ENCODE assay signal across 8 cellular contexts in genomic region chr7:150220673-150221181, GRCh38.
A peak's percentile ranks its signal among the peaks of the same experiment; 100 is the strongest.
DNase-seq lines count a peak whose midpoint lies in the region; ATAC-seq, FAIRE-seq and TF ChIP-seq lines count a peak whose summit lies in the region.
"Not testable (repeated sequence)": the region's sequence is repeated elsewhere in the genome, so short reads cannot be mapped to it uniquely, and the experiment has no call there.

No MANE protein-coding gene starts in this region.

- H3K4me1 Mint-ChIP-seq in astrocyte (ENCODE audit: low read depth, unreplicated experiment); nephron progenitor cell: not testable (repeated sequence)

- not testable (repeated sequence) for H3K79me2 ChIP-seq in astrocyte (ENCODE audit: insufficient read depth, low read length)

- H3K4me2 ChIP-seq in astrocyte (ENCODE audit: low read length) = not testable (repeated sequence)

- not testable (repeated sequence) for H3K27ac ChIP-seq in astrocyte (ENCODE audit: low read depth, low read length); foreskin keratinocyte; iPS-20b (ENCODE audit: low read length)

- not testable (repeated sequence) for H3K9me3 ChIP-seq in astrocyte (ENCODE audit: insufficient read depth, low read depth, low read length); iPS-20b (ENCODE audit: insufficient read depth, low read depth, low read length)

- not testable (repeated sequence) for H3K4me3 ChIP-seq in astrocyte (ENCODE audit: insufficient read depth, low read depth, low read length)
- H3K4me3 ChIP-seq in iPS-20b (ENCODE audit: low read length) = peak overlapping the region; percentile 62; the same call in 1 of the 2 replicates

- H3K4me3 Mint-ChIP-seq in astrocyte (ENCODE audit: unreplicated experiment) (peak overlapping the region; percentile 54), nephron progenitor cell (peak overlapping the region; percentile 69)

- TF ChIP-seq CTCF in astrocyte (IDR thresholded peaks at IDR 0.05; ENCODE audit: insufficient read depth, low read depth, low read length); foreskin keratinocyte (conservative IDR thresholded peaks at IDR 0.05); nephron progenitor cell (IDR thresholded peaks at IDR 0.05): not testable (repeated sequence)

- not testable (repeated sequence) for H3K9me3 Mint-ChIP-seq in astrocyte (ENCODE audit: unreplicated experiment)
- H3K9me3 Mint-ChIP-seq in nephron progenitor cell = peaks cover 22% of the 10 kb centered on the region

- not testable (repeated sequence) for H3K27ac Mint-ChIP-seq in astrocyte (ENCODE audit: unreplicated experiment); nephron progenitor cell

- H3K9ac ChIP-seq in astrocyte (ENCODE audit: low read length); iPS-20b (ENCODE audit: low read depth, low read length): not testable (repeated sequence)

- not testable (repeated sequence) for H4K20me1 ChIP-seq in astrocyte (ENCODE audit: insufficient read depth, low read length)

- not testable (repeated sequence) for H3K36me3 ChIP-seq in astrocyte (ENCODE audit: insufficient read depth, low read length); iPS-20b (ENCODE audit: insufficient read depth, low read depth, low read length)

- H3K4me1 ChIP-seq in astrocyte (ENCODE audit: insufficient read depth, low read length); foreskin keratinocyte; iPS-20b (ENCODE audit: insufficient read depth, low read length): not testable (repeated sequence)

- peak; percentile 25 for ATAC-seq in foreskin keratinocyte

- H2AFZ ChIP-seq in astrocyte (ENCODE audit: low read depth, low read length) = not testable (repeated sequence)

- not testable (repeated sequence) for H3K36me3 Mint-ChIP-seq in astrocyte (ENCODE audit: low read depth, unreplicated experiment); nephron progenitor cell (ENCODE audit: low read depth)

- H3K27me3 Mint-ChIP-seq in astrocyte (ENCODE audit: low read depth, unreplicated experiment) (peaks cover 30% of the 10 kb centered on the region), nephron progenitor cell (ENCODE audit: low read depth, poor library complexity) (peaks cover 72% of the 10 kb centered on the region)

- not testable (repeated sequence) for FAIRE-seq in astrocyte (lab: Jason Lieb, UNC)

- DNase-seq in DMS 273 (lab: John Stamatoyannopoulos, UW; ENCODE audit: unreplicated experiment) (peak; percentile 85), NCI-H1417 (lab: John Stamatoyannopoulos, UW) (peak in 2 of 3 experiments; percentile 48 to 52), NCI-H748 (lab: John Stamatoyannopoulos, UW; ENCODE audit: unreplicated experiment) (peak; percentile 58), nephron progenitor cell (peak; percentile 33)
- DNase-seq in astrocyte (ENCODE audit: low read depth); foreskin keratinocyte: not testable (repeated sequence)
- DNase-seq in stimulated activated CD8-positive, alpha-beta memory T cell treated with anti-CD3 and anti-CD28 coated beads, Interleukin-4, amount 100 ng/mL, for 48 hours = peak; percentile 27

- H3K27me3 ChIP-seq in astrocyte (ENCODE audit: insufficient read depth, low read length) = not testable (repeated sequence)
- peaks cover 11% of the 10 kb centered on the region for H3K27me3 ChIP-seq in foreskin keratinocyte
- peaks cover 47% of the 10 kb centered on the region for H3K27me3 ChIP-seq in iPS-20b (ENCODE audit: insufficient read depth, low read length)
